ENCODE assay signal across 1 cellular context in the genomic region with DNA sequence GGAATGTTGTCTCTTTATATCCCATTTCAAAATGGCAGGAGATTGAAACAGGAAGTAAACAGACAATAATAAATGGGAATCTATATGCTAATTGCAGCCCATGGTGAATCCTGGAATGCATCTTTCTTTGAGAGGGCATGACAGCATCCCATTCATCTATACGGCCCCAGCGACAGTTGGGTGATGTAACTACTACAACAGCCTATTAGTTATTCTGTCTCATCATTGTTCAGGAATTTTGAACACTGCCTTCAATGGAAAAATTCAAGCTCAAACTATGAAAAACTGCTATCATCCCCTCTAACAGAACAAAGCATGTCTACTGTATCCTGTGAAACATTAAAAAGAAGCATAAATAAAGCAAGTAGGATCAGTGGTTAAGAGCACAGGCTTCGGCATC.
TF ChIP-seq lines count a peak whose summit lies in the region.

No MANE protein-coding gene starts in this region.

TF ChIP-seq in GM23338, 12 proteins besides CTCF, POLR2A, EP300 and RAD21 (continued from another document):
- TF ChIP-seq, protein P1, sequence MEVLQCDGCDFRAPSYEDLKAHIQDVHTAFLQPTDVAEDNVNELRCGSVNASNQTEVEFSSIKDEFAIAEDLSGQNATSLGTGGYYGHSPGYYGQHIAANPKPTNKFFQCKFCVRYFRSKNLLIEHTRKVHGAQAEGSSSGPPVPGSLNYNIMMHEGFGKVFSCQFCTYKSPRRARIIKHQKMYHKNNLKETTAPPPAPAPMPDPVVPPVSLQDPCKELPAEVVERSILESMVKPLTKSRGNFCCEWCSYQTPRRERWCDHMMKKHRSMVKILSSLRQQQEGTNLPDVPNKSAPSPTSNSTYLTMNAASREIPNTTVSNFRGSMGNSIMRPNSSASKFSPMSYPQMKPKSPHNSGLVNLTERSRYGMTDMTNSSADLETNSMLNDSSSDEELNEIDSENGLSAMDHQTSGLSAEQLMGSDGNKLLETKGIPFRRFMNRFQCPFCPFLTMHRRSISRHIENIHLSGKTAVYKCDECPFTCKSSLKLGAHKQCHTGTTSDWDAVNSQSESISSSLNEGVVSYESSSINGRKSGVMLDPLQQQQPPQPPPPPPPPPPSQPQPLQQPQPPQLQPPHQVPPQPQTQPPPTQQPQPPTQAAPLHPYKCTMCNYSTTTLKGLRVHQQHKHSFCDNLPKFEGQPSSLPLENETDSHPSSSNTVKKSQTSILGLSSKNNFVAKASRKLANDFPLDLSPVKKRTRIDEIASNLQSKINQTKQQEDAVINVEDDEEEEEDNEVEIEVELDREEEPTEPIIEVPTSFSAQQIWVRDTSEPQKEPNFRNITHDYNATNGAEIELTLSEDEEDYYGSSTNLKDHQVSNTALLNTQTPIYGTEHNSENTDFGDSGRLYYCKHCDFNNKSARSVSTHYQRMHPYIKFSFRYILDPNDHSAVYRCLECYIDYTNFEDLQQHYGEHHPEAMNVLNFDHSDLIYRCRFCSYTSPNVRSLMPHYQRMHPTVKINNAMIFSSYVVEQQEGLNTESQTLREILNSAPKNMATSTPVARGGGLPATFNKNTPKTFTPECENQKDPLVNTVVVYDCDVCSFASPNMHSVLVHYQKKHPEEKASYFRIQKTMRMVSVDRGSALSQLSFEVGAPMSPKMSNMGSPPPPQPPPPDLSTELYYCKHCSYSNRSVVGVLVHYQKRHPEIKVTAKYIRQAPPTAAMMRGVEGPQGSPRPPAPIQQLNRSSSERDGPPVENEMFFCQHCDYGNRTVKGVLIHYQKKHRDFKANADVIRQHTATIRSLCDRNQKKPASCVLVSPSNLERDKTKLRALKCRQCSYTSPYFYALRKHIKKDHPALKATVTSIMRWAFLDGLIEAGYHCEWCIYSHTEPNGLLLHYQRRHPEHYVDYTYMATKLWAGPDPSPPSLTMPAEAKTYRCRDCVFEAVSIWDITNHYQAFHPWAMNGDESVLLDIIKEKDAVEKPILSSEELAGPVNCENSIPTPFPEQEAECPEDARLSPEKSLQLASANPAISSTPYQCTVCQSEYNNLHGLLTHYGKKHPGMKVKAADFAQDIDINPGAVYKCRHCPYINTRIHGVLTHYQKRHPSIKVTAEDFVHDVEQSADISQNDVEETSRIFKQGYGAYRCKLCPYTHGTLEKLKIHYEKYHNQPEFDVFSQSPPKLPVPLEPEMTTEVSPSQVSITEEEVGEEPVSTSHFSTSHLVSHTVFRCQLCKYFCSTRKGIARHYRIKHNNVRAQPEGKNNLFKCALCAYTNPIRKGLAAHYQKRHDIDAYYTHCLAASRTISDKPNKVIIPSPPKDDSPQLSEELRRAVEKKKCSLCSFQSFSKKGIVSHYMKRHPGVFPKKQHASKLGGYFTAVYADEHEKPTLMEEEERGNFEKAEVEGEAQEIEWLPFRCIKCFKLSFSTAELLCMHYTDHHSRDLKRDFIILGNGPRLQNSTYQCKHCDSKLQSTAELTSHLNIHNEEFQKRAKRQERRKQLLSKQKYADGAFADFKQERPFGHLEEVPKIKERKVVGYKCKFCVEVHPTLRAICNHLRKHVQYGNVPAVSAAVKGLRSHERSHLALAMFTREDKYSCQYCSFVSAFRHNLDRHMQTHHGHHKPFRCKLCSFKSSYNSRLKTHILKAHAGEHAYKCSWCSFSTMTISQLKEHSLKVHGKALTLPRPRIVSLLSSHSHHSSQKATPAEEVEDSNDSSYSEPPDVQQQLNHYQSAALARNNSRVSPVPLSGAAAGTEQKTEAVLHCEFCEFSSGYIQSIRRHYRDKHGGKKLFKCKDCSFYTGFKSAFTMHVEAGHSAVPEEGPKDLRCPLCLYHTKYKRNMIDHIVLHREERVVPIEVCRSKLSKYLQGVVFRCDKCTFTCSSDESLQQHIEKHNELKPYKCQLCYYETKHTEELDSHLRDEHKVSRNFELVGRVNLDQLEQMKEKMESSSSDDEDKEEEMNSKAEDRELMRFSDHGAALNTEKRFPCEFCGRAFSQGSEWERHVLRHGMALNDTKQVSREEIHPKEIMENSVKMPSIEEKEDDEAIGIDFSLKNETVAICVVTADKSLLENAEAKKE (CRISPR knock-in tag; IDR thresholded peaks at IDR 0.05), result no peak
- TF ChIP-seq JUNB (IDR thresholded peaks at IDR 0.05; ENCODE audit: unreplicated experiment), result no peak
- no peak for TF ChIP-seq POLR2AphosphoS5 (IDR thresholded peaks at IDR 0.05; ENCODE audit: low read depth)
- TF ChIP-seq CREB1 (CRISPR knock-in tag; IDR thresholded peaks at IDR 0.05; ENCODE audit: low read depth), result no peak
- TF ChIP-seq ZNF114 (CRISPR knock-in tag; IDR thresholded peaks at IDR 0.05), result no peak
